In the genomic region with DNA sequence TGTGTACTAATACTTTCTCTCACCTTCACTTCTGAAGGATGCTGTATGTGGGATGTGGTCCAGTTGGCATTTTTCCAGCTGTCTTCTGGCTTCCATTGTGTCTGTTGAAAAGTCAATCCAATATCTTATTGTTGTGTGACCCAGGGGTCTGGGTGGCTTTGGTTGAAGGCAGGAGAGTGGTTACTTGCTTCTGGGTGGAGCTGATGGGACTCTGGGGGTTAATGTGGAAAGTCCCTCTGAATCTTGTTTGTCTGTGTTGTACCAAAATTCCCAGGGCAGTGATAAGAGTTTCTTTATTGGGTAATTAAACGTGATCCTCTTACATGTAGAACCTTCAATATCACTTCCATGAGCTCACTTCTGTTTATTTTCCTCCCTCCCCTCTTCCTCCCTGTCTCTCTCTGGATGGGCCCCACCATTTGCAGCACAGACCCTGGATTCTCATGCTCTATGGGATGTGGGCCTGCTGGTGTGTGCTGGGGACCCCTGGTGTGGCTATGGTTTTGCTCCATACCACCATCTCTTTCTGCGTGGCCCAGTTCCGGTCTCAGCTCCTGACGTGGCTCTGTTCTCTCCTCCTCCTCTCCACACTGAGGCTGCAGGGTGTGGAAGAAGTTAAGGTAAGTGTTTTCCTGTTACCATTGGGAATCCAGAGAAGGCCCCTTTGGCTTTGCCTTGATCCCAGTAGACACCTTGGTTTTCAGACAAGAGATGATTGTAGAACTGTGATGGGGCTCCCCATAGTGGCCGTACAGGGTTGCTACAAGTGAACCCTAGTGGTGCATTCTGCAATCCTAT, we compare ENCODE assay signal across 8 cellular contexts.
DNase-seq lines count a peak whose midpoint lies in the region; ATAC-seq, FAIRE-seq and TF ChIP-seq lines count a peak whose summit lies in the region.

No MANE protein-coding gene starts in this region.

- in situ Hi-C loops in GM13976 (cut with MboI; ENCODE audit: low sequenced_read_pairs, unreplicated experiment) = loop anchor here (25.0 kb wide), 1 partner anchor 737 kb away; a partner anchor contains a TSS

- H3K27ac ChIP-seq in ascending aorta = no peak overlapping the region

- no peaks in the 10 kb centered on the region for H3K36me3 ChIP-seq in ascending aorta

- no peak overlapping the region for H3K4me3 ChIP-seq in ascending aorta

- peak; percentile 65 for DNase-seq in GM13976 (ENCODE audit: low spot score)
- peak; percentile 33 for DNase-seq in NCI-H1092 (lab: John Stamatoyannopoulos, UW)
- DNase-seq in SW480 (ENCODE audit: low spot score) = peak; percentile 81
- DNase-seq in ascending aorta (ENCODE audit: low spot score in 2 of 2) = peak in 1 of 2 donors; percentile 75
- peak in 42 of 51 donors; percentile 10 to 76 (median 31) for DNase-seq in hypothalamus (lab: John Stamatoyannopoulos, UW)
- DNase-seq in stimulated activated CD4-positive, alpha-beta T cell treated with anti-CD3 and anti-CD28 coated beads, Interleukin-12 subunit alpha, Interleukin-12 subunit beta, amount 100 ng/mL, for 4 hours = peak; percentile 24

- H3K27me3 ChIP-seq in ascending aorta = no peaks in the 10 kb centered on the region

- no peaks in the 10 kb centered on the region for H3K4me1 ChIP-seq in ascending aorta

- peak; percentile 14 for FAIRE-seq in A204.1 (lab: Jason Lieb, UNC)

- intact Hi-C loops in ascending aorta (cut with DNase I) = loop anchor here (1.0 to 5.0 kb wide), 4 partner anchors 39 to 257 kb away; no protein-coding TSS in a partner anchor

- peak; percentile 93 for ATAC-seq in HG02678 (IDR thresholded peaks at IDR 0.05; ENCODE audit: unreplicated experiment)

- H3K9me3 ChIP-seq in ascending aorta = no peaks in the 10 kb centered on the region

- TF ChIP-seq CTCF in GM13976 (IDR thresholded peaks at IDR 0.05; ENCODE audit: borderline replicate concordance, control extremely low read depth, extremely low read depth, insufficient read depth, missing control alignments) (peak; percentile 78), ascending aorta (IDR thresholded peaks at IDR 0.05) (peak; percentile 59 to 86 (median 74))
